Comparison of ENCODE assay signal across 1 cellular context in the genomic region with DNA sequence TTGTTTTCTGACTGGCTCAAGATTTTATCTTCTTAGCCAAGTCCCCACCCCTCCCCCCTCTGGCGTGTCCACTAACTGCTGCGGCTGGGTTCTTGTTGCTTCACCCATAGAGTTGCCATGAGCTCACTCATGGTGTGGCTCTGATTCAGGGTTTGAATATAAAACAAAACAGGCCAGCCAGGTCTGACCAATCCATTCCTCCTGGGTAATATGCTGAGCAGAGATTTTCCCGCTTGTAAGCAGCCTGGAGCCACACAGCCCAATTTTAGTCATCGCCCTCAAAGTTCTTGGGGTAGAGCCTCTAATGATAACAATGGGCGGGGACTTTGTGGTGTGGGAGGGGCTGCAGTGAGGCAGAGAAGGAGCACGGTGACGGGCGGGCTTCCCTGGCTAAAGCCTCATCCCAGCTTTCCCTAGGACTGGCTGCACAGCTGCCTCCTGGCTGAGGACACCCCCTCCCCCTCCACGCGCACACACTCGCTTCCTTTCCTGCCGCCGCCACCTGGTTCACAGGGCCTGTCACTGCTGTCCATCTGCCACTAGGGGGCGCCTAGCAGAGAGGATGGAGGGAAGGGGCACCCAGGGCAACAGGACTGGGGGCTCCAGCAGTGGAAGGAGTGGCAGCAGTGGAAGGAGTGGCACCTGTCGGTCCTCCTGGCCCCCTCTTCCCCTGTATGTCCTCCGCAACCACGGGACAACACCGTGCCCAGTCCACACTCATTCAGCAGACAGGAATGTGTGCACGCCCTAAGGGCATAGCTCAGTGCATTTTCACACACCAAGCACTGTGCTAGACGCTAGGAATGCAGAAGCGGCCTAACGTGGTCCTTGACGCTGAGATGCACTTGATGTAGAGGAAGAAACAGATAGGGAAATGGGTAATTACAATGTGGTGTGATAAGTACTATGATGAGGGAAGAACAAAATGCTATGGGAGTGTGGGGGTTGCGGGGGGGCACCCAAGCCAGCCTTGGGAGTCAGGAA.
TF ChIP-seq lines count a peak whose summit lies in the region.

No MANE protein-coding gene starts in this region.

TF ChIP-seq in H1, 55 proteins besides CTCF, POLR2A, EP300 and RAD21:
- TF ChIP-seq, protein P1, sequence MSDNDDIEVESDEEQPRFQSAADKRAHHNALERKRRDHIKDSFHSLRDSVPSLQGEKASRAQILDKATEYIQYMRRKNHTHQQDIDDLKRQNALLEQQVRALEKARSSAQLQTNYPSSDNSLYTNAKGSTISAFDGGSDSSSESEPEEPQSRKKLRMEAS (IDR thresholded peaks at IDR 0.05): peak; percentile 74
- TF ChIP-seq TCF12 (IDR thresholded peaks at IDR 0.05; ENCODE audit: low read depth, low read length) (peak; percentile 77; the same call in 1 of the 2 replicates), SIN3A (conservative IDR thresholded peaks at IDR 0.05 in 1 of 2, IDR thresholded peaks at IDR 0.05 in 1 of 2; ENCODE audit: low read depth in 1 of 2, low read length in 2 of 2) (peak in 1 of 2 experiments; percentile 68; a peak in 2 of 4 replicates), HDAC2 (IDR thresholded peaks at IDR 0.05; ENCODE audit: borderline replicate concordance in 1 of 2, low read depth in 2 of 2, low read length in 2 of 2) (no peak), SAP30 (IDR thresholded peaks at IDR 0.05; ENCODE audit: insufficient read depth, insufficient replicate concordance, low read length) (no peak), TEAD4 (IDR thresholded peaks at IDR 0.05; ENCODE audit: low read depth, low read length) (no peak), CREB1 (IDR thresholded peaks at IDR 0.05) (peak; percentile 63), CTBP2 (IDR thresholded peaks at IDR 0.05; ENCODE audit: borderline replicate concordance, insufficient read depth, insufficient read length, low read length) (peak; percentile 28), ASH2L (IDR thresholded peaks at IDR 0.05; ENCODE audit: low read length) (peak; percentile 29), CHD2 (IDR thresholded peaks at IDR 0.05; ENCODE audit: low read length) (0 out of 2 replicates have a peak, but pooled peaks have one; percentile 31), POLR2AphosphoS5 (IDR thresholded peaks at IDR 0.05; ENCODE audit: low read depth, low read length) (peak; percentile 66; the same call in 1 of the 2 replicates), SIRT6 (IDR thresholded peaks at IDR 0.05; ENCODE audit: low read length) (no peak), JUND (IDR thresholded peaks at IDR 0.05; ENCODE audit: low read length) (no peak)
